In genomic region chr5:132813599-132814440, GRCh38 we compare ENCODE assay signal across 8 cellular contexts. TPM values are rescaled to one million over a fixed set of nuclear protein-coding genes. Genes with fewer than 3 reads are reported as not detected.
DNase-seq lines count a peak whose midpoint lies in the region; ATAC-seq lines count a peak whose summit lies in the region.

No MANE protein-coding gene starts in this region.

- peaks cover 22% of the 10 kb centered on the region for H3K27me3 ChIP-seq in CD8-positive, alpha-beta memory T cell (ENCODE audit: insufficient read depth, low read length, poor library complexity, severe bottlenecking)

- POLR2A ChIA-PET in CD8-positive, alpha-beta memory T cell (lab: Charles Lee), result interaction anchor here (0.6 to 0.7 kb wide), 2 partner anchors 238 to 322 kb away, joined by 3 read pairs; partner anchors contain the start of gene HSPA4

- H3K9me3 Mint-ChIP-seq in CD8-positive, alpha-beta memory T cell, result no peaks in the 10 kb centered on the region
- H3K9me3 Mint-ChIP-seq in stimulated activated memory B cell treated with anti-CD40 and anti-IgM and Interleukin-4, amounts not matched to agents 10 μg/mL and 1 μg/mL and 100 μg/mL, for 72 hours, result no peaks in the 10 kb centered on the region

- ATAC-seq in stimulated activated memory B cell treated with anti-CD40 and anti-IgM and Interleukin-4, amounts not matched to agents 10 μg/mL and 1 μg/mL and 100 μg/mL, for 72 hours, result peak; percentile 24
- no peak for ATAC-seq in GM18858 (IDR thresholded peaks at IDR 0.05; ENCODE audit: unreplicated experiment)

- no peaks in the 10 kb centered on the region for H3K36me3 ChIP-seq in CD8-positive, alpha-beta memory T cell (ENCODE audit: insufficient read depth, low read length)

- H3K27ac Mint-ChIP-seq in CD8-positive, alpha-beta memory T cell, result no peak overlapping the region
- H3K27ac Mint-ChIP-seq in stimulated activated memory B cell treated with anti-CD40 and anti-IgM and Interleukin-4, amounts not matched to agents 10 μg/mL and 1 μg/mL and 100 μg/mL, for 72 hours, result no peak overlapping the region

- peaks cover 7% of the 10 kb centered on the region for H3K4me1 ChIP-seq in CD8-positive, alpha-beta memory T cell (ENCODE audit: insufficient read depth, low read length)

- peaks cover 0 to 1% (median 0%) of the 10 kb centered on the region in 3 donors for H3K36me3 Mint-ChIP-seq in CD8-positive, alpha-beta memory T cell
- no peaks in the 10 kb centered on the region for H3K36me3 Mint-ChIP-seq in stimulated activated memory B cell treated with anti-CD40 and anti-IgM and Interleukin-4, amounts not matched to agents 10 μg/mL and 1 μg/mL and 100 μg/mL, for 72 hours

- DNase-seq in CD8-positive, alpha-beta memory T cell, result peak in 4 of 5 donors; percentile 21 to 58 (median 38)
- DNase-seq in HPDE6-E6E7 (ENCODE audit: extremely low spot score) (peak; percentile 48), anterior cingulate cortex (lab: John Stamatoyannopoulos, UW) (peak in 31 of 58 donors; percentile 29 to 78 (median 55)), islet precursor cell (peak; percentile 78), NCI-H2107 (lab: John Stamatoyannopoulos, UW) (no peak), inferior parietal cortex (ENCODE audit: extremely low spot score) (no peak)

- no peak overlapping the region for H3K4me3 ChIP-seq in CD8-positive, alpha-beta memory T cell (ENCODE audit: low read length)

- H3K27me3 Mint-ChIP-seq in CD8-positive, alpha-beta memory T cell, result peaks cover 42 to 46% of the 10 kb centered on the region in 2 donors
- H3K27me3 Mint-ChIP-seq in stimulated activated memory B cell treated with anti-CD40 and anti-IgM and Interleukin-4, amounts not matched to agents 10 μg/mL and 1 μg/mL and 100 μg/mL, for 72 hours, result peaks cover 42% of the 10 kb centered on the region

- H3K4me1 Mint-ChIP-seq in CD8-positive, alpha-beta memory T cell, result peaks cover 7 to 14% (median 11%) of the 10 kb centered on the region in 3 donors
- peaks cover 12% of the 10 kb centered on the region for H3K4me1 Mint-ChIP-seq in stimulated activated memory B cell treated with anti-CD40 and anti-IgM and Interleukin-4, amounts not matched to agents 10 μg/mL and 1 μg/mL and 100 μg/mL, for 72 hours

- CTCF ChIA-PET in CD8-positive, alpha-beta memory T cell (lab: Charles Lee), result interaction anchor here (1.0 to 2.8 kb wide), 6 partner anchors 9 to 287 kb away, joined by 3 to 10 read pairs (median 4); partner anchors contain the start of gene SHROOM1

- H3K4me3 Mint-ChIP-seq in CD8-positive, alpha-beta memory T cell, result peak overlapping the region in 2 of 7 donors; percentile 34 to 76
- H3K4me3 Mint-ChIP-seq in stimulated activated memory B cell treated with anti-CD40 and anti-IgM and Interleukin-4, amounts not matched to agents 10 μg/mL and 1 μg/mL and 100 μg/mL, for 72 hours, result no peak overlapping the region

- H3K27ac ChIP-seq in CD8-positive, alpha-beta memory T cell (ENCODE audit: low read depth, low read length), result no peak overlapping the region

- no peaks in the 10 kb centered on the region for H3K9me3 ChIP-seq in CD8-positive, alpha-beta memory T cell (ENCODE audit: low read length)

RNA-seq across cellular contexts. Expression of gene SOWAHA, which starts 0.7 kb away (rescaled TPM):
- under 1 TPM in 1 of 2 experiments, not detected in 1; 0.07 TPM for total RNA-seq in CD8-positive, alpha-beta memory T cell
- not detected for polyA plus RNA-seq in CD8-positive, alpha-beta memory T cell

RNA-seq across cellular contexts. Expression of gene SHROOM1, which starts 16.6 kb away (rescaled TPM):
- 1 to 10 TPM; 1.6 to 2.0 TPM for total RNA-seq in CD8-positive, alpha-beta memory T cell
- not detected for polyA plus RNA-seq in CD8-positive, alpha-beta memory T cell

RNA-seq across cellular contexts. Expression of gene SEPTIN8, which starts 36.8 kb away (rescaled TPM):
- 10 to 100 TPM; 34.5 to 38.1 TPM for total RNA-seq in CD8-positive, alpha-beta memory T cell
- polyA plus RNA-seq in CD8-positive, alpha-beta memory T cell, result 2.8 TPM

RNA-seq across cellular contexts. Expression of gene GDF9, which starts 52.4 kb away (rescaled TPM):
- under 1 TPM; 0.29 to 0.68 TPM for total RNA-seq in CD8-positive, alpha-beta memory T cell
- polyA plus RNA-seq in CD8-positive, alpha-beta memory T cell, result not detected

RNA-seq across cellular contexts. Expression of gene UQCRQ, which starts 52.6 kb away (rescaled TPM):
- 100 to 1,000 TPM; 595 to 615 TPM for total RNA-seq in CD8-positive, alpha-beta memory T cell
- polyA plus RNA-seq in CD8-positive, alpha-beta memory T cell, result 663 TPM

Comparison
In these comparisons a context has a peak if more than half of its experiments do, and no peak if none do; other contexts are left out.
1. DNase-seq: peak in CD8-positive, alpha-beta memory T cell (4 of 5), HPDE6-E6E7 (single experiment), anterior cingulate cortex (31 of 58) and islet precursor cell (single experiment); none in NCI-H2107 (single experiment) and inferior parietal cortex (single experiment).